In the genomic region with DNA sequence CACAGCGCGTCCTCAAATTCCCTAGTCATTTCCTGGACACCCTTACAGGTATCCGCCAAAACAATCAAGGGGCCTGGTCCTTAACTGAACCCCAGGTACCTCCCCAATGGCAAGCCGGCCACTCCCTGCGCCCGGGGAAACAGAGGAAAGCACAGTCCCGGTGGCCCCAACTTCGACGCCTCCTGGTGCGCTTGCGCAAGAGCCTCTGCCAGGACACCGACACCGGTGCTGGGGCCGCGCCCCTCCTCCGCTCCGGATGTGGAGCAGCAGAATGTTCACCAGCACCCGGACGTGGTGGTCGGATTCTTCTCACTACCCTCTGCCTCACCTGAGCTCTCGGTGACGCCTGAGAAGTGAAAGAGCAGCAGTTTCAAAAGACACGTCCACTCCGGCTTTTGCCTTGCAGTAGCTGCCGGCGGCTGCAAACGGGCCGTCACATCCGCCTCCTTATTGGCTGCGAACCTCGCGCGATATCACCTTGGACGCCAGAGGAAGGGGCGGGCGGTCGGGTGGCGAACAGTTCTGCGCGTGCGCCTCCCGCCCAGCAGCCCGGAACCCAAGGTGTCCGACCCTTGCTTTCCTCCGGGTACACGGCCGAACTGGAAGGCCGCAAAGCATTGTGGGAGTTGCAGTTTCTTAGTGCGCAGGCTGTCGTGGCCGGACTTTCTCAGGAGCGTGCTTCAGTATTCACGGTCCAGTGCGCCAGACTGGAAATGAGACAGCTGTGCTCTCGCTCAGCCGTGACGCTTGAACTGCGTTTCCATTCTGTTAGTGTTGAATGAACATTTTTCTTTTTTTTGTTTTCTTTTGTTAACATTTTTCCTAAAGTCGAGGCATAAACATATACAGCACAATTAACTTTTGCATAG, we compare ENCODE assay signal across 8 cellular contexts.
A peak's percentile ranks its signal among the peaks of the same experiment; 100 is the strongest.
DNase-seq lines count a peak whose midpoint lies in the region; ATAC-seq and TF ChIP-seq lines count a peak whose summit lies in the region.

A gene with protein sequence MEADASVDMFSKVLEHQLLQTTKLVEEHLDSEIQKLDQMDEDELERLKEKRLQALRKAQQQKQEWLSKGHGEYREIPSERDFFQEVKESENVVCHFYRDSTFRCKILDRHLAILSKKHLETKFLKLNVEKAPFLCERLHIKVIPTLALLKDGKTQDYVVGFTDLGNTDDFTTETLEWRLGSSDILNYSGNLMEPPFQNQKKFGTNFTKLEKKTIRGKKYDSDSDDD (minus strand): TSS at position 423 of the 869 bp plus-strand sequence. CDS start 3,123 bp downstream, outside the sequence.

- H3K27ac ChIP-seq in mucosa of rectum (ENCODE audit: low read depth in 2 of 2, low read length in 2 of 2) = peak within 1 kb of the TSS; percentile 92

- DNase-seq in DMS153 treated with DMSO at 0.1 percent for 48 hours (lab: John Stamatoyannopoulos, UW; ENCODE audit: unreplicated experiment) (peak; percentile 99), OCI-M2 (lab: John Stamatoyannopoulos, UW; ENCODE audit: unreplicated experiment) (peak; percentile 67), activated T-cell treated with anti-CD3 and anti-CD28 coated beads for 4 hours (peak; percentile 94), erythroblast (lab: John Stamatoyannopoulos, UW) (peak; percentile 100)
- peak; percentile 97 for DNase-seq in stimulated activated CD8-positive, alpha-beta memory T cell treated with anti-CD3 and anti-CD28 coated beads, Interleukin-4, amount 100 ng/mL, for 48 hours

- peak; percentile 93 for TF ChIP-seq POLR2A in erythroblast (IDR thresholded peaks at IDR 0.05; ENCODE audit: low read length)

- TF ChIP-seq RAD21 in Ishikawa (IDR thresholded peaks at IDR 0.05; ENCODE audit: low read depth) = no peak

- no peaks in the 10 kb centered on the region for H3K27me3 ChIP-seq in mucosa of rectum (ENCODE audit: control insufficient read depth in 2 of 2, insufficient read depth in 2 of 2, low read length in 2 of 2)

- peak; percentile 65 for ATAC-seq in GM21619 (IDR thresholded peaks at IDR 0.05; ENCODE audit: unreplicated experiment)

- peak within 1 kb of the TSS; percentile 89 to 92 for H3K9ac ChIP-seq in mucosa of rectum (ENCODE audit: low read depth in 1 of 2, low read length in 2 of 2)

- peak within 1 kb of the TSS; percentile 87 to 99 for H3K4me3 ChIP-seq in mucosa of rectum (ENCODE audit: low read length in 2 of 2)

- TF ChIP-seq EP300 in Ishikawa (IDR thresholded peaks at IDR 0.05; ENCODE audit: borderline replicate concordance) = no peak

- peaks cover 20 to 23% of the 10 kb centered on the region in 2 donors for H3K4me1 ChIP-seq in mucosa of rectum (ENCODE audit: control insufficient read depth in 2 of 2, insufficient read depth in 2 of 2, low read length in 2 of 2)

- H3K9me3 ChIP-seq in mucosa of rectum (ENCODE audit: control insufficient read depth in 2 of 2, low read length in 2 of 2) = no peaks in the 10 kb centered on the region

- peaks cover 6 to 18% of the 10 kb centered on the region in 2 donors for H3K36me3 ChIP-seq in mucosa of rectum (ENCODE audit: control insufficient read depth in 2 of 2, insufficient read depth in 2 of 2, low read length in 2 of 2)

TF ChIP-seq in Ishikawa, 13 proteins besides CTCF, POLR2A, EP300 and RAD21:
- TF ChIP-seq YY1 (IDR thresholded peaks at IDR 0.05; ENCODE audit: low read depth) = peak; percentile 84
- TF ChIP-seq EGR1 (IDR thresholded peaks at IDR 0.05) = no peak
- TF ChIP-seq NFIC (IDR thresholded peaks at IDR 0.05) = no peak
- TF ChIP-seq CREB1 (IDR thresholded peaks at IDR 0.05; ENCODE audit: low read depth) = 0 out of 2 replicates have a peak, but pooled peaks have one; percentile 21
- TF ChIP-seq, protein P1, sequence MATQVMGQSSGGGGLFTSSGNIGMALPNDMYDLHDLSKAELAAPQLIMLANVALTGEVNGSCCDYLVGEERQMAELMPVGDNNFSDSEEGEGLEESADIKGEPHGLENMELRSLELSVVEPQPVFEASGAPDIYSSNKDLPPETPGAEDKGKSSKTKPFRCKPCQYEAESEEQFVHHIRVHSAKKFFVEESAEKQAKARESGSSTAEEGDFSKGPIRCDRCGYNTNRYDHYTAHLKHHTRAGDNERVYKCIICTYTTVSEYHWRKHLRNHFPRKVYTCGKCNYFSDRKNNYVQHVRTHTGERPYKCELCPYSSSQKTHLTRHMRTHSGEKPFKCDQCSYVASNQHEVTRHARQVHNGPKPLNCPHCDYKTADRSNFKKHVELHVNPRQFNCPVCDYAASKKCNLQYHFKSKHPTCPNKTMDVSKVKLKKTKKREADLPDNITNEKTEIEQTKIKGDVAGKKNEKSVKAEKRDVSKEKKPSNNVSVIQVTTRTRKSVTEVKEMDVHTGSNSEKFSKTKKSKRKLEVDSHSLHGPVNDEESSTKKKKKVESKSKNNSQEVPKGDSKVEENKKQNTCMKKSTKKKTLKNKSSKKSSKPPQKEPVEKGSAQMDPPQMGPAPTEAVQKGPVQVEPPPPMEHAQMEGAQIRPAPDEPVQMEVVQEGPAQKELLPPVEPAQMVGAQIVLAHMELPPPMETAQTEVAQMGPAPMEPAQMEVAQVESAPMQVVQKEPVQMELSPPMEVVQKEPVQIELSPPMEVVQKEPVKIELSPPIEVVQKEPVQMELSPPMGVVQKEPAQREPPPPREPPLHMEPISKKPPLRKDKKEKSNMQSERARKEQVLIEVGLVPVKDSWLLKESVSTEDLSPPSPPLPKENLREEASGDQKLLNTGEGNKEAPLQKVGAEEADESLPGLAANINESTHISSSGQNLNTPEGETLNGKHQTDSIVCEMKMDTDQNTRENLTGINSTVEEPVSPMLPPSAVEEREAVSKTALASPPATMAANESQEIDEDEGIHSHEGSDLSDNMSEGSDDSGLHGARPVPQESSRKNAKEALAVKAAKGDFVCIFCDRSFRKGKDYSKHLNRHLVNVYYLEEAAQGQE (IDR thresholded peaks at IDR 0.05; ENCODE audit: low read depth) = no peak
- TF ChIP-seq TEAD4 (IDR thresholded peaks at IDR 0.05) = 0 out of 2 replicates have a peak, but pooled peaks have one; percentile 5
- TF ChIP-seq, protein P2, sequence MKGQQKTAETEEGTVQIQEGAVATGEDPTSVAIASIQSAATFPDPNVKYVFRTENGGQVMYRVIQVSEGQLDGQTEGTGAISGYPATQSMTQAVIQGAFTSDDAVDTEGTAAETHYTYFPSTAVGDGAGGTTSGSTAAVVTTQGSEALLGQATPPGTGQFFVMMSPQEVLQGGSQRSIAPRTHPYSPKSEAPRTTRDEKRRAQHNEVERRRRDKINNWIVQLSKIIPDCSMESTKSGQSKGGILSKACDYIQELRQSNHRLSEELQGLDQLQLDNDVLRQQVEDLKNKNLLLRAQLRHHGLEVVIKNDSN (IDR thresholded peaks at IDR 0.05) = peak; percentile 56
- TF ChIP-seq, protein P3, sequence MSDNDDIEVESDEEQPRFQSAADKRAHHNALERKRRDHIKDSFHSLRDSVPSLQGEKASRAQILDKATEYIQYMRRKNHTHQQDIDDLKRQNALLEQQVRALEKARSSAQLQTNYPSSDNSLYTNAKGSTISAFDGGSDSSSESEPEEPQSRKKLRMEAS (IDR thresholded peaks at IDR 0.05) = peak; percentile 87
- TF ChIP-seq TAF1 (IDR thresholded peaks at IDR 0.05; ENCODE audit: low read depth) = peak; percentile 71
- TF ChIP-seq TCF12 (IDR thresholded peaks at IDR 0.05; ENCODE audit: low read depth) = no peak; the same call in 1 of the 2 replicates
- no peak for TF ChIP-seq ZBTB7A (IDR thresholded peaks at IDR 0.05; ENCODE audit: low read depth)
- TF ChIP-seq CEBPB (IDR thresholded peaks at IDR 0.05) = peak; percentile 96
- TF ChIP-seq FOXM1 (IDR thresholded peaks at IDR 0.05; ENCODE audit: borderline replicate concordance, low read depth) = no peak

Comparison
In these comparisons a context has a peak if more than half of its experiments do, and no peak if none do; other contexts are left out.
1. Peak in every context shown above with its lines: DNase-seq, ATAC-seq, H3K4me3 ChIP-seq and H3K27ac ChIP-seq.